Comparison of ENCODE assay signal across 8 cellular contexts in genomic region chr9:121652037-121652837, GRCh38. TPM values are rescaled to one million over a fixed set of nuclear protein-coding genes. Genes with fewer than 3 reads are reported as not detected.
A peak's percentile ranks its signal among the peaks of the same experiment; 100 is the strongest.
DNase-seq lines count a peak whose midpoint lies in the region; ATAC-seq and TF ChIP-seq lines count a peak whose summit lies in the region.

No MANE protein-coding gene starts in this region.

- H3K27ac Mint-ChIP-seq in activated T-helper 17 cell treated with anti-CD3 and anti-CD28 coated beads, Interleukin-2, amount 50 U/mL, for 72 hours, result no peak overlapping the region

- no peaks in the 10 kb centered on the region for H3K9me3 Mint-ChIP-seq in activated T-helper 17 cell treated with anti-CD3 and anti-CD28 coated beads, Interleukin-2, amount 50 U/mL, for 72 hours

- no peaks in the 10 kb centered on the region for H3K36me3 ChIP-seq in skeletal muscle satellite cell (ENCODE audit: insufficient read depth, low read length)

- H3K36me3 Mint-ChIP-seq in activated T-helper 17 cell treated with anti-CD3 and anti-CD28 coated beads, Interleukin-2, amount 50 U/mL, for 72 hours (ENCODE audit: low read depth), result no peaks in the 10 kb centered on the region

- no peak for ATAC-seq in activated T-helper 17 cell treated with anti-CD3 and anti-CD28 coated beads, Interleukin-2, amount 50 U/mL, for 72 hours (replicated peaks)
- ATAC-seq in right cardiac atrium (peak in 1 of 2 donors; percentile 42), GM21825 (IDR thresholded peaks at IDR 0.05; ENCODE audit: unreplicated experiment) (no peak)

- H3K4me3 ChIP-seq in right cardiac atrium (ENCODE audit: low read length) (peak overlapping the region; percentile 88), skeletal muscle satellite cell (ENCODE audit: low read length) (peak overlapping the region; percentile 71)

- intact Hi-C loops in right cardiac atrium (cut with DNase I), result no loop called here

- peak overlapping the region; percentile 91 for H3K27ac ChIP-seq in right cardiac atrium (ENCODE audit: low read length)

- peak overlapping the region; percentile 94 for H3K4me2 ChIP-seq in skeletal muscle satellite cell (ENCODE audit: low read length)

- peak overlapping the region; percentile 46 for H3K9ac ChIP-seq in skeletal muscle satellite cell (ENCODE audit: low read depth, low read length)

- 2% methylated on average over 29 of the region's 29 CpGs for WGBS in right cardiac atrium

- CTCF ChIA-PET in HEK293T (lab: Yijun Ruan, JAX), result interaction anchor here (0.6 to 1.2 kb wide), 3 partner anchors 31 to 46 kb away, joined by 3 to 5 read pairs (median 3); no protein-coding TSS in a partner anchor

- H3K4me1 ChIP-seq in right cardiac atrium (ENCODE audit: control insufficient read depth, insufficient read depth, low read length), result peaks cover 21% of the 10 kb centered on the region
- H3K4me1 ChIP-seq in skeletal muscle satellite cell (ENCODE audit: control insufficient read depth, insufficient read depth, low read length), result peaks cover 18% of the 10 kb centered on the region

- POLR2A ChIA-PET in HEK293T (lab: Yijun Ruan, JAX), result interaction anchor here (0.8 to 1.3 kb wide), 3 partner anchors 9 to 47 kb away, joined by 3 read pairs; no protein-coding TSS in a partner anchor

- peak overlapping the region; percentile 50 for H3K4me3 Mint-ChIP-seq in activated T-helper 17 cell treated with anti-CD3 and anti-CD28 coated beads, Interleukin-2, amount 50 U/mL, for 72 hours

- H3K4me1 Mint-ChIP-seq in activated T-helper 17 cell treated with anti-CD3 and anti-CD28 coated beads, Interleukin-2, amount 50 U/mL, for 72 hours, result no peaks in the 10 kb centered on the region

- H3K9me3 ChIP-seq in right cardiac atrium (ENCODE audit: control insufficient read depth, low read length) (no peaks in the 10 kb centered on the region), skeletal muscle satellite cell (replicated peaks; ENCODE audit: low read length) (no peaks in the 10 kb centered on the region)

- H3K27me3 ChIP-seq in right cardiac atrium (ENCODE audit: control insufficient read depth, insufficient read depth), result no peaks in the 10 kb centered on the region
- peaks cover 71% of the 10 kb centered on the region for H3K27me3 ChIP-seq in skeletal muscle satellite cell (ENCODE audit: control insufficient read depth, insufficient read depth, low read length)

- H3K27me3 Mint-ChIP-seq in activated T-helper 17 cell treated with anti-CD3 and anti-CD28 coated beads, Interleukin-2, amount 50 U/mL, for 72 hours, result peaks cover 54% of the 10 kb centered on the region

- DNase-seq in HEK293T (ENCODE audit: extremely low spot score), result peak; percentile 39
- DNase-seq in right cardiac atrium, result peak; percentile 61 to 88 (median 69)
- no peak for DNase-seq in AG08395 (ENCODE audit: low spot score)
- no peak for DNase-seq in activated naive CD4-positive, alpha-beta T cell treated with anti-CD3 and anti-CD28 coated beads, Interleukin-2, amount 50 U/mL, for 16 hours
- no peak for DNase-seq in T-helper 9 cell

TF ChIP-seq in HEK293T, 16 proteins besides CTCF, POLR2A, EP300 and RAD21:
- TF ChIP-seq FOXM1 (IDR thresholded peaks at IDR 0.05; ENCODE audit: borderline replicate concordance) (no peak), PKNOX1 (IDR thresholded peaks at IDR 0.05) (no peak), BHLHE40 (IDR thresholded peaks at IDR 0.05; ENCODE audit: borderline replicate concordance) (no peak), CTBP1 (IDR thresholded peaks at IDR 0.05; ENCODE audit: borderline replicate concordance) (no peak), L3MBTL2 (conservative IDR thresholded peaks at IDR 0.05) (no peak), ARNT (IDR thresholded peaks at IDR 0.05) (no peak), ELF4 (IDR thresholded peaks at IDR 0.05) (no peak), FOXA1 (IDR thresholded peaks at IDR 0.05) (no peak), SP1 (IDR thresholded peaks at IDR 0.05) (no peak), SUZ12 (IDR thresholded peaks at IDR 0.05) (no peak), LEF1 (IDR thresholded peaks at IDR 0.05; ENCODE audit: borderline replicate concordance) (no peak)
TF ChIP-seq in HEK293T: peak in this region for 0.

RNA-seq across cellular contexts. Expression of gene DAB2IP, which starts 0.8 kb away (rescaled TPM):
- total RNA-seq in activated T-helper 17 cell treated with anti-CD3 and anti-CD28 coated beads, Interleukin-2, amount 50 U/mL, for 72 hours, result under 1 TPM in 1 of 2 donors, not detected in 1; 0.09 TPM
- 10 to 100 TPM; 41.7 to 55.0 (median 42.7) TPM for total RNA-seq in right cardiac atrium
- 25.5 TPM for polyA plus RNA-seq in right cardiac atrium
- total RNA-seq in skeletal muscle satellite cell (2012; rRNA removed), result 1.5 and 2.0 TPM in 2 replicates

Comparison
In these comparisons a context has a peak if more than half of its experiments do, and no peak if none do; other contexts are left out.
1. DNase-seq: peak in HEK293T (single experiment) and right cardiac atrium (3 of 3); none in AG08395 (single experiment), activated naive CD4-positive, alpha-beta T cell treated with anti-CD3 and anti-CD28 coated beads, Interleukin-2, amount 50 U/mL, for 16 hours (single experiment) and T-helper 9 cell (single experiment).
2. RNA of gene DAB2IP, which starts 0.8 kb away (total RNA-seq): 41.7 to 55.0 TPM in right cardiac atrium; 0.09 TPM in activated T-helper 17 cell treated with anti-CD3 and anti-CD28 coated beads, Interleukin-2, amount 50 U/mL, for 72 hours; every median in the first group is over 10 times any median in the second.